In the genomic region with DNA sequence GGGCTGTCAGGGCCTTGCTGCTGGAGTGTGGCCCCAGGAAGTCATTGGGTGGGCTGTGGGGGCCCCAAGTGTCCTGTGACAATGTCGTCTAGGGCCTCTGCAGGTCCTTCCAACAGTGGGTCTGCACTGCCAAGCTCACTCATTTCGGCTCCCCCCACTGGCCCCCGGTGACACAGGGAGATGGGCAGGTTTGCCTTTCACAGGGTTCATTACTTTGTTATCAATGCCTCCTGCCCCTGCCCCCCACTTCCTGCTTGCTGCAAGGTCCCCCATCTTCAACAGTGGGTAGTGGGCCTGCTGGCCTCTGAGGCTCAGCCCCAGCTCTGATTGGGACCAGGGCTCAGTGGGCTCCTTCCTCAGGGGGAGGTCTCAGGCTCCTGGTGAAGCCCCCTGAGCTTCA, we compare ENCODE assay signal across 21 cellular contexts.
DNase-seq lines count a peak whose midpoint lies in the region; ATAC-seq and TF ChIP-seq lines count a peak whose summit lies in the region.
"Had no signal": no experiment of that assay in that cellular context is flagged by ENCODE, and none has a peak within 500 bp of the region (broad histone marks: within the 10 kb centered on the region; RNA-seq: fewer than 3 reads in every experiment).

No MANE protein-coding gene starts in this region.

- H3K36me3 Mint-ChIP-seq in glutamatergic neuron (ENCODE audit: unreplicated experiment): no peaks in the 10 kb centered on the region
- H3K36me3 Mint-ChIP-seq: CD4-positive, CD25-positive, alpha-beta regulatory T cell; CD8-positive, alpha-beta T cell had no signal

- H3K4me3 ChIP-seq in heart right ventricle: no peak overlapping the region
- H3K4me3 ChIP-seq: BLaER1, GM12878, HAP-1 had no signal

- peaks cover 22% of the 10 kb centered on the region for H3K27me3 Mint-ChIP-seq in glutamatergic neuron (ENCODE audit: unreplicated experiment)
- H3K27me3 Mint-ChIP-seq: B cell had no signal

- H3K9me3 ChIP-seq in heart right ventricle: no peaks in the 10 kb centered on the region
- H3K9me3 ChIP-seq: BLaER1, Caco-2, HAP-1 had no signal

- ATAC-seq in Right ventricle myocardium inferior (no peak), heart right ventricle (no peak), GM19023 (IDR thresholded peaks at IDR 0.05; ENCODE audit: unreplicated experiment) (no peak), HG03045 (IDR thresholded peaks at IDR 0.05; ENCODE audit: unreplicated experiment) (no peak)
- ATAC-seq: CD8-positive, alpha-beta T cell; GM12878 had no signal

- no peak overlapping the region for H3K27ac ChIP-seq in heart right ventricle
- H3K27ac ChIP-seq: 22Rv1, BLaER1, C4-2B had no signal

- no peaks in the 10 kb centered on the region for H3K4me1 ChIP-seq in heart right ventricle
- H3K4me1 ChIP-seq: Caco-2, HAP-1 had no signal

- H3K4me1 Mint-ChIP-seq in glutamatergic neuron (ENCODE audit: low read depth, unreplicated experiment): peaks cover 7% of the 10 kb centered on the region
- H3K4me1 Mint-ChIP-seq: B cell; CD4-positive, CD25-positive, alpha-beta regulatory T cell had no signal

- no peak for TF ChIP-seq CTCF in heart right ventricle (IDR thresholded peaks at IDR 0.05)
- no peak for TF ChIP-seq CTCF in glutamatergic neuron (IDR thresholded peaks at IDR 0.05; ENCODE audit: partially characterized antibody, unreplicated experiment)

- H3K9me3 Mint-ChIP-seq in glutamatergic neuron (ENCODE audit: unreplicated experiment): peaks cover 3% of the 10 kb centered on the region
- H3K9me3 Mint-ChIP-seq: CD4-positive, CD25-positive, alpha-beta regulatory T cell; CD8-positive, alpha-beta T cell had no signal

- intact Hi-C loops in Right ventricle myocardium inferior (cut with DNase I): no loop called here
- intact Hi-C loops in heart right ventricle (cut with DNase I): no loop called here
- intact Hi-C loops in posterior vena cava (cut with DNase I): no loop called here

- H3K4me3 Mint-ChIP-seq in glutamatergic neuron (ENCODE audit: unreplicated experiment): no peak overlapping the region
- H3K4me3 Mint-ChIP-seq: B cell; CD4-positive, CD25-positive, alpha-beta regulatory T cell; CD8-positive, alpha-beta T cell; HFFc6 had no signal

- peaks cover 0 to 7% (median 0%) of the 10 kb centered on the region in 7 donors for H3K27me3 ChIP-seq in heart right ventricle
- H3K27me3 ChIP-seq: BLaER1 had no signal

- no peaks in the 10 kb centered on the region for H3K36me3 ChIP-seq in heart right ventricle
- H3K36me3 ChIP-seq: BLaER1, HAP-1 had no signal

- DNase-seq in Right ventricle myocardium inferior (ENCODE audit: missing footprints): peak; percentile 45
- DNase-seq in heart right ventricle: no peak
- peak; percentile 2 for DNase-seq in glutamatergic neuron
- peak; percentile 74 for DNase-seq in posterior vena cava (ENCODE audit: low spot score)
- DNase-seq in EL: no peak
- DNase-seq: Caco-2; CD4-positive, CD25-positive, alpha-beta regulatory T cell; CD8-positive, alpha-beta T cell; DMS153; DND-41; GDM1; GOT3; HFFc6 had no signal

- H3K27ac Mint-ChIP-seq in glutamatergic neuron (ENCODE audit: unreplicated experiment): no peak overlapping the region
- H3K27ac Mint-ChIP-seq: B cell; CD4-positive, CD25-positive, alpha-beta regulatory T cell; CD8-positive, alpha-beta T cell; HFFc6 had no signal

- 82 to 84% methylated on average over 3 of the region's 3 CpGs for WGBS in heart right ventricle, 2 donors

Comparison
In these comparisons a context has a peak if more than half of its experiments do, and no peak if none do; other contexts are left out.
1. DNase-seq: peak in Right ventricle myocardium inferior (single experiment), glutamatergic neuron (single experiment) and posterior vena cava (single experiment); none in heart right ventricle (0 of 2) and EL (single experiment).